Comparison of ENCODE assay signal across 1 cellular context in genomic region chr12:52648012-52648550, GRCh38.
TF ChIP-seq lines count a peak whose summit lies in the region.

No MANE protein-coding gene starts in this region.

TF ChIP-seq in H1, 55 proteins besides CTCF, POLR2A, EP300 and RAD21:
- TF ChIP-seq MAFK (IDR thresholded peaks at IDR 0.05; ENCODE audit: low read depth, low read length) (no peak), SIRT6 (IDR thresholded peaks at IDR 0.05; ENCODE audit: low read length) (no peak), GTF2F1 (IDR thresholded peaks at IDR 0.05; ENCODE audit: borderline replicate concordance, low read depth, low read length) (no peak), FOSL1 (IDR thresholded peaks at IDR 0.05; ENCODE audit: insufficient read depth, low read depth, low read length) (no peak), BACH1 (IDR thresholded peaks at IDR 0.05; ENCODE audit: low read length) (no peak), RNF2 (IDR thresholded peaks at IDR 0.05; ENCODE audit: borderline replicate concordance, low read depth, low read length, missing control alignments, poor library complexity, severe bottlenecking) (no peak), CHD2 (IDR thresholded peaks at IDR 0.05; ENCODE audit: low read length) (no peak), CBX5 (IDR thresholded peaks at IDR 0.05; ENCODE audit: low read depth, low read length) (no peak), NRF1 (IDR thresholded peaks at IDR 0.05; ENCODE audit: low read depth, low read length) (no peak), USF2 (IDR thresholded peaks at IDR 0.05; ENCODE audit: low read length) (no peak), KDM5A (IDR thresholded peaks at IDR 0.05; ENCODE audit: low read length) (no peak)
